ENCODE assay signal across 10 cellular contexts in the genomic region with DNA sequence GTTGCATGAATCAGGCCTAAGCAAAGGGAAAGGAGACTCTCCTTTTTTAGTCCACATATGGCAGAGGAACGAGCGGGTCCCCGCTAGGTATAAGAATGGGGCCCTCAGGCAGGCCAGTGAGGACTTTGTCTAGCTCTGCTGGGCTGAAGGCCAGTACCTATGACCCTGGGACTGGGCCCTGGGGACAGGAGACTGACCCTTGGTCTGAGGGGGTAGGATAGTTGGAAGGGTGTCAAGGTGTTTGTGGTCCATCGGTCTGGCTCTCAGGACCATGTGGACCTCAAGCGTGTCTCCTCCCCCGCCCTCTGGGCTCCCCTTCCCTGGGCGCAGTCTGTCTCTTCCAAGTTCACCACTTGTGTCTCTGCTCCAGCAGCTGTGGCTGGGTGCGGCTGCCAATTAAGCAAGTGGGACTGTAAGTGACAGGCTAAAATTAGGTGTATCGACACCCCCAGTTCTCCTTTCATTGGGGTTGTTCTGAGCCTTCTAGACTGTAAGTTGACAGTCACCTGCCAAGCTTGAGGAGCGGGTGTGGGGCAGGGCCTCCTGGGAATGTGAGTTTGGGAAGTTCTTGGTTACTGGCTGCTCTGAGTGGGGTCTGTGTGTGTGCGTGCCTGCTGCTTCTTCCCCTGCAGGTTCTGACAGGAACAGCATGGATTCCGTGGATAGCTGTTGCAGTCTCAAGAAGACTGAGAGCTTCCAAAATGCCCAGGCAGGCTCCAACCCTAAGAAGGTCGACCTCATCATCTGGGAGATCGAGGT. TPM values are rescaled to one million over a fixed set of nuclear protein-coding genes. Genes with fewer than 3 reads are reported as not detected.
DNase-seq lines count a peak whose midpoint lies in the region; ATAC-seq and TF ChIP-seq lines count a peak whose summit lies in the region.
"Had no signal": no experiment of that assay in that cellular context is flagged by ENCODE, and none has a peak within 500 bp of the region (broad histone marks: within the 10 kb centered on the region; RNA-seq: fewer than 3 reads in every experiment).

No MANE protein-coding gene starts in this region.

- TF ChIP-seq POLR2A in erythroblast (IDR thresholded peaks at IDR 0.05; ENCODE audit: low read length) = no peak

- H2AFZ ChIP-seq in mammary epithelial cell (ENCODE audit: low read depth, low read length) = peak overlapping the region; percentile 18

- ATAC-seq in stimulated activated naive B cell treated with anti-CD40 and anti-IgM and Interleukin-4, amounts not matched to agents 10 μg/mL and 1 μg/mL and 100 μg/mL, for 72 hours (replicated peaks) = no peak
- no peak for ATAC-seq in HG03457 (IDR thresholded peaks at IDR 0.05; ENCODE audit: unreplicated experiment)

- H3K27ac Mint-ChIP-seq in HFFc6 = no peak overlapping the region
- peak overlapping the region; percentile 59 for H3K27ac Mint-ChIP-seq in stimulated activated naive B cell treated with anti-CD40 and anti-IgM and Interleukin-4, amounts not matched to agents 10 μg/mL and 1 μg/mL and 100 μg/mL, for 72 hours
- H3K27ac Mint-ChIP-seq in activated CD4-positive, alpha-beta memory T cell treated with anti-CD3 and anti-CD28 coated beads for 36 hours = no peak overlapping the region
- H3K27ac Mint-ChIP-seq: activated T-helper 1 cell treated with anti-CD3 and anti-CD28 coated beads, Interleukin-12 subunit alpha, Interleukin-12 subunit beta, Interleukin-2, Interleukin-4 antibody, amounts not matched to agents 30 ng/mL and 10 ng/mL and 1 ng/mL, durations not matched to agents 14 hours and 24 hours and 36 hours had no signal

- TF ChIP-seq CTCF in HFFc6 (IDR thresholded peaks at IDR 0.05) (peak; percentile 29), mammary epithelial cell (conservative IDR thresholded peaks at IDR 0.05 in 1 of 2, IDR thresholded peaks at IDR 0.05 in 1 of 2; ENCODE audit: extremely low read depth in 1 of 2, insufficient read depth in 1 of 2, low read depth in 1 of 2, low read length in 2 of 2) (peak; percentile 38 to 48)

- H3K27ac ChIP-seq in mammary epithelial cell (ENCODE audit: insufficient read depth, low read depth, low read length) = peak overlapping the region; percentile 2

- H3K4me3 Mint-ChIP-seq in HFFc6 = no peak overlapping the region
- H3K4me3 Mint-ChIP-seq in stimulated activated naive B cell treated with anti-CD40 and anti-IgM and Interleukin-4, amounts not matched to agents 10 μg/mL and 1 μg/mL and 100 μg/mL, for 72 hours = no peak overlapping the region
- no peak overlapping the region for H3K4me3 Mint-ChIP-seq in activated CD4-positive, alpha-beta memory T cell treated with anti-CD3 and anti-CD28 coated beads for 36 hours
- H3K4me3 Mint-ChIP-seq: activated T-helper 1 cell treated with anti-CD3 and anti-CD28 coated beads, Interleukin-12 subunit alpha, Interleukin-12 subunit beta, Interleukin-2, Interleukin-4 antibody, amounts not matched to agents 30 ng/mL and 10 ng/mL and 1 ng/mL, durations not matched to agents 14 hours and 24 hours and 36 hours had no signal

- no peak for DNase-seq in HFFc6
- DNase-seq in mammary epithelial cell = no peak
- DNase-seq in iPS DF 19.7 (ENCODE audit: low read depth, low spot score) = peak; percentile 35
- no peak for DNase-seq in stimulated activated naive B cell treated with anti-CD40 and anti-IgM and Interleukin-4, amounts not matched to agents 10 μg/mL and 1 μg/mL and 100 μg/mL, for 72 hours
- no peak for DNase-seq in NCI-H1436 (lab: John Stamatoyannopoulos, UW)
- DNase-seq in erythroblast (lab: John Stamatoyannopoulos, UW) = no peak
- no peak for DNase-seq in activated CD4-positive, alpha-beta memory T cell treated with anti-CD3 and anti-CD28 coated beads for 36 hours
- DNase-seq: NCI-H1092 had no signal

- 37% methylated on average over 11 of the region's 14 CpGs for WGBS in mammary epithelial cell (ENCODE audit: low coverage, missing lambda C conversion rate)

- peaks cover 53% of the 10 kb centered on the region for H3K79me2 ChIP-seq in mammary epithelial cell (ENCODE audit: insufficient read depth, low read length)

- H3K9me3 Mint-ChIP-seq in HFFc6 = no peaks in the 10 kb centered on the region
- no peaks in the 10 kb centered on the region for H3K9me3 Mint-ChIP-seq in stimulated activated naive B cell treated with anti-CD40 and anti-IgM and Interleukin-4, amounts not matched to agents 10 μg/mL and 1 μg/mL and 100 μg/mL, for 72 hours
- no peaks in the 10 kb centered on the region for H3K9me3 Mint-ChIP-seq in activated CD4-positive, alpha-beta memory T cell treated with anti-CD3 and anti-CD28 coated beads for 36 hours
- H3K9me3 Mint-ChIP-seq: activated T-helper 1 cell treated with anti-CD3 and anti-CD28 coated beads, Interleukin-12 subunit alpha, Interleukin-12 subunit beta, Interleukin-2, Interleukin-4 antibody, amounts not matched to agents 30 ng/mL and 10 ng/mL and 1 ng/mL, durations not matched to agents 14 hours and 24 hours and 36 hours had no signal

- peaks cover 36% of the 10 kb centered on the region for H3K4me1 Mint-ChIP-seq in HFFc6 (ENCODE audit: low read depth)
- H3K4me1 Mint-ChIP-seq in stimulated activated naive B cell treated with anti-CD40 and anti-IgM and Interleukin-4, amounts not matched to agents 10 μg/mL and 1 μg/mL and 100 μg/mL, for 72 hours = peaks cover 6 to 11% of the 10 kb centered on the region in 2 donors
- H3K4me1 Mint-ChIP-seq in activated CD4-positive, alpha-beta memory T cell treated with anti-CD3 and anti-CD28 coated beads for 36 hours (ENCODE audit: low read depth) = no peaks in the 10 kb centered on the region

- in situ Hi-C loops in mammary epithelial cell (cut with MboI; ENCODE audit: low sequenced_read_pairs in 2 of 2) = loop anchor here in 1 of 2 donors (25.0 kb wide), 1 partner anchor 878 kb away; the partner anchor contains the start of gene VEZF1

- no TSS peak for BruUV-seq in mammary epithelial cell (replicated peaks; lab: Mats Ljungman, UMichigan)

- H4K20me1 ChIP-seq in mammary epithelial cell (ENCODE audit: insufficient read depth, low read length) = no peaks in the 10 kb centered on the region

- H3K36me3 Mint-ChIP-seq in HFFc6 (ENCODE audit: low read depth) = no peaks in the 10 kb centered on the region
- H3K36me3 Mint-ChIP-seq in stimulated activated naive B cell treated with anti-CD40 and anti-IgM and Interleukin-4, amounts not matched to agents 10 μg/mL and 1 μg/mL and 100 μg/mL, for 72 hours = peaks cover 27 to 51% of the 10 kb centered on the region in 2 donors
- H3K36me3 Mint-ChIP-seq in activated CD4-positive, alpha-beta memory T cell treated with anti-CD3 and anti-CD28 coated beads for 36 hours = peaks cover 16% of the 10 kb centered on the region

- CTCF ChIA-PET in mammary epithelial cell (lab: Charles Lee; ENCODE audit: low non-redundant PET) = interaction anchor here (0.6 kb wide), 1 partner anchor 130 kb away, joined by 3 read pairs; no protein-coding TSS in a partner anchor
- CTCF ChIA-PET in activated CD4-positive, alpha-beta memory T cell treated with anti-CD3 and anti-CD28 coated beads for 36 hours (lab: Charles Lee) = interaction anchor here (0.7 to 1.8 kb wide), 2 partner anchors 134 to 529 kb away, joined by 3 to 7 read pairs; no protein-coding TSS in a partner anchor

- POLR2A ChIA-PET in activated CD4-positive, alpha-beta memory T cell treated with anti-CD3 and anti-CD28 coated beads for 36 hours (lab: Charles Lee) = no interaction called here

- no peaks in the 10 kb centered on the region for H3K27me3 Mint-ChIP-seq in HFFc6 (ENCODE audit: insufficient read depth)
- no peaks in the 10 kb centered on the region for H3K27me3 Mint-ChIP-seq in stimulated activated naive B cell treated with anti-CD40 and anti-IgM and Interleukin-4, amounts not matched to agents 10 μg/mL and 1 μg/mL and 100 μg/mL, for 72 hours
- no peaks in the 10 kb centered on the region for H3K27me3 Mint-ChIP-seq in activated CD4-positive, alpha-beta memory T cell treated with anti-CD3 and anti-CD28 coated beads for 36 hours

- H3K4me2 ChIP-seq in mammary epithelial cell (ENCODE audit: insufficient read depth, low read depth, low read length) = peak overlapping the region; percentile 31

- H3K9ac ChIP-seq in mammary epithelial cell (ENCODE audit: insufficient read depth, low read length) = no peak overlapping the region

- peaks cover 11% of the 10 kb centered on the region for H3K36me3 ChIP-seq in mammary epithelial cell (ENCODE audit: insufficient read depth, low read length)

- intact Hi-C loops in mammary epithelial cell (cut with micrococcal nuclease) = no loop called here
- intact Hi-C loops in activated CD4-positive, alpha-beta memory T cell treated with anti-CD3 and anti-CD28 coated beads for 36 hours (cut with micrococcal nuclease) = no loop called here

- H3K9me3 ChIP-seq in mammary epithelial cell (replicated peaks; ENCODE audit: insufficient read depth, low read length) = no peaks in the 10 kb centered on the region

- H3K4me1 ChIP-seq in mammary epithelial cell (ENCODE audit: insufficient read depth, low read length) = peaks cover 50% of the 10 kb centered on the region

- H3K27me3 ChIP-seq in mammary epithelial cell (ENCODE audit: insufficient read depth, low read length) = no peaks in the 10 kb centered on the region

- H3K4me3 ChIP-seq in mammary epithelial cell (replicated peaks in 1 of 3; ENCODE audit: insufficient read depth in 1 of 3, low read depth in 2 of 3, low read length in 3 of 3) = no peak overlapping the region

- dilution Hi-C loops in mammary epithelial cell (cut with HindIII; ENCODE audit: low sequenced_read_pairs) = loop anchor here (25.0 kb wide), 1 partner anchor 653 kb away; no protein-coding TSS in a partner anchor

RNA-seq across cellular contexts. Expression of gene AKAP1, which starts 24.5 kb away (rescaled TPM):
- total RNA-seq in HFFc6 (2021; fragmentation: NEBNext Ultra II Directional; extraction: Animal tissue kit (Norgen Biotek cat#: 25700)) = 10 to 100 TPM in 5 of 6 experiments, 1 to 10 TPM in 1; 9.7 to 12.6 (median 10.7) TPM
- 10 to 100 TPM; 31.3 to 33.7 TPM for total RNA-seq in mammary epithelial cell
- polyA plus RNA-seq in mammary epithelial cell = 43.5 TPM
- 157 TPM for polyA minus RNA-seq in mammary epithelial cell
- total RNA-seq in activated CD4-positive, alpha-beta memory T cell treated with anti-CD3 and anti-CD28 coated beads for 36 hours = 10 to 100 TPM; 24.5 to 30.8 TPM
